ENCODE assay signal across 22 cellular contexts in the genomic region with DNA sequence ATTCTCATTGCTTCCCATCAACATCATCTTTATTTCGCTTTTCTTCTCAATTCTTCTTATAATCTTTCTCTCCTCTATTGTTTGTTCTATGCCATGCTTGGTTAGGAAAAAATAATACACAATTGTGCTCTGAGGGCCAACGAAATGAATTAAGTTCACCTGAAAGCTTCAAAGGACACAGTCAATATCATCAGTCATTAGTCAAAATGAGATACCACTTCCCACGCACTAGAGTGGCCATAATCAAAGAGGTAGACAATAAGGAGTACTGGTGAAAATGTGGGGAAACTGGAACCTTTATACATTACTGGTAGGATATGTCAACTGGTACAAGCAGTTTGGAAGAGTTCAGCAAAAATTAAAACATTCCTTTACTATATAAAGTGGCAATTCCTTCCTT.
"Had no signal": no experiment of that assay in that cellular context is flagged by ENCODE, and none has a peak within 500 bp of the region (broad histone marks: within the 10 kb centered on the region; RNA-seq: fewer than 3 reads in every experiment).

No MANE protein-coding gene starts in this region.

- H2AFZ ChIP-seq: neural progenitor cell had no signal

- H3K9ac ChIP-seq: neural progenitor cell had no signal

- H3K27ac Mint-ChIP-seq: activated naive CD4-positive, alpha-beta T cell treated with anti-CD3 and anti-CD28 coated beads for 36 hours; activated naive CD8-positive, alpha-beta T cell treated with anti-CD3 and anti-CD28 coated beads, Interleukin-2, amount 10 ng/mL, durations not matched to agents 7 days and 5 days; activated T-cell treated with anti-CD3 and anti-CD28 coated beads, Interleukin-2, amount 50 U/mL, for 72 hours; immature natural killer cell; naive thymus-derived CD4-positive, alpha-beta T cell; neural progenitor cell had no signal

- H3K4me1 ChIP-seq: breast epithelium, thyroid gland had no signal

- H3K27me3 ChIP-seq: breast epithelium, left lung, neural progenitor cell, spleen, thyroid gland had no signal

- DNase-seq: activated CD4-positive, alpha-beta T cell treated with anti-CD3 and anti-CD28 coated beads, Interleukin-2, amount 50 U/mL, for 48 hours; activated effector memory CD4-positive, alpha-beta T cell treated with Interleukin-2 at 50 U/mL for 16 hours; activated naive CD4-positive, alpha-beta T cell treated with anti-CD3 and anti-CD28 coated beads for 36 hours; activated naive CD8-positive, alpha-beta T cell treated with anti-CD3 and anti-CD28 coated beads, Interleukin-2, amount 10 ng/mL, durations not matched to agents 7 days and 5 days; activated T-cell treated with anti-CD3 and anti-CD28 coated beads, Interleukin-2, amount 50 U/mL, for 72 hours; amniotic stem cell; effector memory CD4-positive, alpha-beta T cell; foreskin melanocyte; immature natural killer cell; left lung; naive thymus-derived CD4-positive, alpha-beta T cell; retina; spleen; stimulated activated CD4-positive, alpha-beta T cell treated with anti-CD3 and anti-CD28 coated beads, Interleukin-4, amount 100 ng/mL, for 24 hours; stimulated activated naive CD4-positive, alpha-beta T cell treated with Interleukin-2 at 50 U/mL for 16 hours; substantia nigra; T-helper 9 cell; thyroid gland had no signal

- H3K4me3 ChIP-seq: breast epithelium, left lung, lung, neural progenitor cell, spleen, thyroid gland had no signal

- ATAC-seq: activated T-cell treated with anti-CD3 and anti-CD28 coated beads, Interleukin-2, amount 50 U/mL, for 72 hours; left lung had no signal

- H3K4me3 Mint-ChIP-seq: activated naive CD4-positive, alpha-beta T cell treated with anti-CD3 and anti-CD28 coated beads for 36 hours; activated naive CD8-positive, alpha-beta T cell treated with anti-CD3 and anti-CD28 coated beads, Interleukin-2, amount 10 ng/mL, durations not matched to agents 7 days and 5 days; activated T-cell treated with anti-CD3 and anti-CD28 coated beads, Interleukin-2, amount 50 U/mL, for 72 hours; central memory CD8-positive, alpha-beta T cell; immature natural killer cell; naive thymus-derived CD4-positive, alpha-beta T cell; neural progenitor cell had no signal

- H3K36me3 Mint-ChIP-seq: activated naive CD8-positive, alpha-beta T cell treated with anti-CD3 and anti-CD28 coated beads, Interleukin-2, amount 10 ng/mL, durations not matched to agents 7 days and 5 days; immature natural killer cell; naive thymus-derived CD4-positive, alpha-beta T cell had no signal

- H3K9me3 ChIP-seq: breast epithelium, left lung, thyroid gland had no signal

- H3K27ac ChIP-seq: breast epithelium, neural progenitor cell, thyroid gland had no signal

- H3K36me3 ChIP-seq: breast epithelium, left lung, neural progenitor cell, spleen, thyroid gland had no signal

- H3K9me3 Mint-ChIP-seq: activated naive CD4-positive, alpha-beta T cell treated with anti-CD3 and anti-CD28 coated beads for 36 hours; activated naive CD8-positive, alpha-beta T cell treated with anti-CD3 and anti-CD28 coated beads, Interleukin-2, amount 10 ng/mL, durations not matched to agents 7 days and 5 days; neural progenitor cell had no signal

- H3K27me3 Mint-ChIP-seq: activated naive CD8-positive, alpha-beta T cell treated with anti-CD3 and anti-CD28 coated beads, Interleukin-2, amount 10 ng/mL, durations not matched to agents 7 days and 5 days had no signal

- H3K4me1 Mint-ChIP-seq: activated naive CD8-positive, alpha-beta T cell treated with anti-CD3 and anti-CD28 coated beads, Interleukin-2, amount 10 ng/mL, durations not matched to agents 7 days and 5 days; central memory CD8-positive, alpha-beta T cell; immature natural killer cell had no signal
